ENCODE assay signal across 26 cellular contexts in the genomic region with DNA sequence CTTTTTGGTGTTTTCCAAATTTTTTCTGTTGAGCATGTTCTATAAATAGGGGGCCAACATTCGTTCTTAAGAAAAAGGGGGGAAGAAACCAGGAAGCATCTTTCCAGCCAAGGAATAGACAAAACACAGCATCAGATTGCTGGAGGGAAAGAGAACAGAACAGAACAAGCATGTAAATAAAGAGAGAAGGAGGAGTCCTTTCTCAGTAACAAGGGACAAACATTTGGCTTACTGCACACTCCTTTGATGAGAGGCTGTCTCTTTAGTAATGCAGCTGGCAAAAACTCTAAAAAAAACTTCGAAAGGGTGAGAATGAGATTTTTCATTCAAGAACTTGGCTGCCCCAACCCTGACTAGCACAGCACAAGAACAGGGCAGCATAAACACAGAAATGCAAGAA. TPM values are rescaled to one million over a fixed set of nuclear protein-coding genes. Genes with fewer than 3 reads are reported as not detected.
A peak's percentile ranks its signal among the peaks of the same experiment; 100 is the strongest.
DNase-seq lines count a peak whose midpoint lies in the region; ATAC-seq and TF ChIP-seq lines count a peak whose summit lies in the region.
"Had no signal": no experiment of that assay in that cellular context is flagged by ENCODE, and none has a peak within 500 bp of the region (broad histone marks: within the 10 kb centered on the region; RNA-seq: fewer than 3 reads in every experiment).

No MANE protein-coding gene starts in this region.

- peaks cover 6 to 8% of the 10 kb centered on the region in 2 donors for H3K9me3 Mint-ChIP-seq in stimulated activated naive B cell treated with anti-CD40 and anti-IgM and Interleukin-4, amounts not matched to agents 10 μg/mL and 1 μg/mL and 100 μg/mL, for 72 hours
- H3K9me3 Mint-ChIP-seq: CD4-positive, alpha-beta memory T cell had no signal

- WGBS in heart right ventricle, 2 donors: 53 to 55% methylated on average over 2 of the region's 2 CpGs

- H3K4me3 Mint-ChIP-seq in stimulated activated naive B cell treated with anti-CD40 and anti-IgM and Interleukin-4, amounts not matched to agents 10 μg/mL and 1 μg/mL and 100 μg/mL, for 72 hours: no peak overlapping the region
- H3K4me3 Mint-ChIP-seq: CD4-positive, alpha-beta memory T cell had no signal

- no peaks in the 10 kb centered on the region for H3K9me3 ChIP-seq in heart right ventricle
- H3K9me3 ChIP-seq: A549, Caco-2, MG63 had no signal

- ATAC-seq in stimulated activated naive B cell treated with anti-CD40 and anti-IgM and Interleukin-4, amounts not matched to agents 10 μg/mL and 1 μg/mL and 100 μg/mL, for 72 hours (replicated peaks): no peak
- no peak for ATAC-seq in heart right ventricle
- ATAC-seq: A549, GM12878, HCT116, PC-3 had no signal

- TF ChIP-seq CTCF in fibroblast of the aortic adventitia (IDR thresholded peaks at IDR 0.05; ENCODE audit: insufficient read depth, low read length) (no peak), heart right ventricle (IDR thresholded peaks at IDR 0.05) (no peak)

- no peaks in the 10 kb centered on the region for H3K27me3 Mint-ChIP-seq in stimulated activated naive B cell treated with anti-CD40 and anti-IgM and Interleukin-4, amounts not matched to agents 10 μg/mL and 1 μg/mL and 100 μg/mL, for 72 hours
- H3K27me3 Mint-ChIP-seq: CD4-positive, alpha-beta memory T cell had no signal

- H3K27ac Mint-ChIP-seq in stimulated activated naive B cell treated with anti-CD40 and anti-IgM and Interleukin-4, amounts not matched to agents 10 μg/mL and 1 μg/mL and 100 μg/mL, for 72 hours: peak overlapping the region; percentile 3
- H3K27ac Mint-ChIP-seq: CD4-positive, alpha-beta memory T cell had no signal

- no peaks in the 10 kb centered on the region for H3K4me1 ChIP-seq in heart right ventricle
- H3K4me1 ChIP-seq: A549, Caco-2 had no signal

- H3K36me3 Mint-ChIP-seq in stimulated activated naive B cell treated with anti-CD40 and anti-IgM and Interleukin-4, amounts not matched to agents 10 μg/mL and 1 μg/mL and 100 μg/mL, for 72 hours: peaks cover 6 to 21% of the 10 kb centered on the region in 2 donors
- H3K36me3 Mint-ChIP-seq: CD4-positive, alpha-beta memory T cell had no signal

- no peaks in the 10 kb centered on the region for H3K36me3 ChIP-seq in heart right ventricle
- H3K36me3 ChIP-seq: MG63 had no signal

- peaks cover 37 to 62% of the 10 kb centered on the region in 2 donors for H3K4me1 Mint-ChIP-seq in stimulated activated naive B cell treated with anti-CD40 and anti-IgM and Interleukin-4, amounts not matched to agents 10 μg/mL and 1 μg/mL and 100 μg/mL, for 72 hours
- H3K4me1 Mint-ChIP-seq: CD4-positive, alpha-beta memory T cell had no signal

- DNase-seq in astrocyte of the hippocampus (ENCODE audit: low read depth, low spot score) (peak; percentile 26), fibroblast of the aortic adventitia (ENCODE audit: low read depth) (peak; percentile 31), medulla oblongata (ENCODE audit: extremely low spot score) (peak; percentile 33), posterior vena cava (ENCODE audit: low spot score) (no peak), heart right ventricle (no peak), H4 (ENCODE audit: low spot score) (no peak)
- no peak for DNase-seq in stimulated activated naive B cell treated with anti-CD40 and anti-IgM and Interleukin-4, amounts not matched to agents 10 μg/mL and 1 μg/mL and 100 μg/mL, for 72 hours
- DNase-seq in activated CD4-positive, alpha-beta T cell treated with anti-CD3 and anti-CD28 coated beads for 48 hours: no peak
- DNase-seq: AML-193; C1 segment of cervical spinal cord; Caco-2; CD4-positive, alpha-beta memory T cell; GDM1; KG1; MG63; NCI-H1105 treated with DMSO at 0.1 percent for 48 hours; NCI-H2029; NCI-H446 treated with DMSO at 0.1 percent for 48 hours; NCI-H526; NCI-H82; NK-92 treated with Interleukin-12 subunit alpha and Interleukin-12 subunit beta, amount 100 ng/mL, for 24 hours; PC-3; SHP77 had no signal

- H3K4me3 ChIP-seq in fibroblast of the aortic adventitia (ENCODE audit: low read depth, low read length): no peak overlapping the region
- H3K4me3 ChIP-seq in heart right ventricle: no peak overlapping the region
- H3K4me3 ChIP-seq: A549, GM12878, MG63 had no signal

- no peak overlapping the region for H3K27ac ChIP-seq in heart right ventricle
- H3K27ac ChIP-seq: A549 had no signal

- H3K27me3 ChIP-seq in heart right ventricle: no peaks in the 10 kb centered on the region
- H3K27me3 ChIP-seq: MG63 had no signal

- intact Hi-C loops in posterior vena cava (cut with DNase I): no loop called here
- intact Hi-C loops in heart right ventricle (cut with DNase I): no loop called here

RNA-seq across cellular contexts. Expression of gene IL6, which starts 39.0 kb away (rescaled TPM):
- total RNA-seq in fibroblast of the aortic adventitia (ENCODE audit: low replicate concordance) (3.8 and 10.2 TPM in 2 replicates), posterior vena cava (10 to 100 TPM in 1 of 2 donors, 1 to 10 TPM in 1; 2.4 to 65.6 TPM), heart right ventricle (10 to 100 TPM in 2 of 10 donors, 1 to 10 TPM in 7, under 1 TPM in 1; 0.44 to 15.5 (median 3.3) TPM)
- 1 to 10 TPM; 1.1 to 4.0 TPM for polyA plus RNA-seq in heart right ventricle
- 5.1 and 6.7 TPM in 2 replicates for total RNA-seq in H4 (2014; rRNA removed; shearing (Covaris generic))
- total RNA-seq: Caco-2; CD4-positive, alpha-beta memory T cell; GM12878 had no signal
- polyA plus RNA-seq: CD4-positive, alpha-beta memory T cell; GM12878 had no signal

Comparison
In these comparisons a context has a peak if more than half of its experiments do, and no peak if none do; other contexts are left out.
1. DNase-seq: peak in astrocyte of the hippocampus (single experiment), fibroblast of the aortic adventitia (single experiment) and medulla oblongata (single experiment); none in stimulated activated naive B cell treated with anti-CD40 and anti-IgM and Interleukin-4, amounts not matched to agents 10 μg/mL and 1 μg/mL and 100 μg/mL, for 72 hours (single experiment), activated CD4-positive, alpha-beta T cell treated with anti-CD3 and anti-CD28 coated beads for 48 hours (single experiment), posterior vena cava (single experiment), heart right ventricle (0 of 2) and H4 (single experiment).